8 cellular contexts compared by ENCODE assay signal in genomic region chr2:159921752-159922404, GRCh38. TPM values are rescaled to one million over a fixed set of nuclear protein-coding genes. Genes with fewer than 3 reads are reported as not detected.
DNase-seq lines count a peak whose midpoint lies in the region; ATAC-seq and TF ChIP-seq lines count a peak whose summit lies in the region.

No MANE protein-coding gene starts in this region.

- no peak for TF ChIP-seq EP300 in upper lobe of left lung (IDR thresholded peaks at IDR 0.05)

- ATAC-seq in GM18511 (IDR thresholded peaks at IDR 0.05; ENCODE audit: unreplicated experiment) (peak; percentile 93), HG02938 (IDR thresholded peaks at IDR 0.05; ENCODE audit: unreplicated experiment) (peak; percentile 86), upper lobe of left lung (ENCODE audit: low FRiP score in 2 of 2) (peak; percentile 83 to 87)

- H3K9me3 ChIP-seq in osteoblast (ENCODE audit: low read depth, low read length), result no peaks in the 10 kb centered on the region
- H3K9me3 ChIP-seq in upper lobe of left lung, result no peaks in the 10 kb centered on the region

- H4K20me1 ChIP-seq in osteoblast (ENCODE audit: insufficient read depth, low read length), result no peaks in the 10 kb centered on the region

- peak overlapping the region; percentile 27 for H3K4me2 ChIP-seq in osteoblast (ENCODE audit: insufficient read depth, low read length)

- H2AFZ ChIP-seq in osteoblast (ENCODE audit: low read length), result peak overlapping the region; percentile 69

- DNase-seq in NCI-H82 treated with DMSO at 0.1 percent for 48 hours (lab: John Stamatoyannopoulos, UW; ENCODE audit: unreplicated experiment), result peak; percentile 36
- peak; percentile 70 for DNase-seq in activated T-cell treated with anti-CD3 and anti-CD28 coated beads, Interleukin-2, amount 50 U/mL, for 1 hour
- peak; percentile 47 for DNase-seq in fibroblast of the aortic adventitia (ENCODE audit: low read depth)
- peak; percentile 59 for DNase-seq in osteoblast (ENCODE audit: insufficient read length, low spot score, missing footprints)
- DNase-seq in upper lobe of left lung, result peak; percentile 88

- TF ChIP-seq CTCF in 22Rv1 (IDR thresholded peaks at IDR 0.05) (peak; percentile 79), fibroblast of the aortic adventitia (IDR thresholded peaks at IDR 0.05; ENCODE audit: insufficient read depth, low read length) (peak; percentile 70), osteoblast (IDR thresholded peaks at IDR 0.05; ENCODE audit: extremely low read depth, low read depth, low read length) (peak; percentile 78), upper lobe of left lung (IDR thresholded peaks at IDR 0.05) (peak; percentile 62 to 78 (median 68))

- H3K4me3 ChIP-seq in fibroblast of the aortic adventitia (ENCODE audit: low read depth, low read length) (no peak overlapping the region), osteoblast (ENCODE audit: insufficient read depth, low read length) (no peak overlapping the region), upper lobe of left lung (no peak overlapping the region)

- H3K27ac ChIP-seq in 22Rv1 (no peak overlapping the region), osteoblast (ENCODE audit: low read depth, low read length) (no peak overlapping the region), upper lobe of left lung (no peak overlapping the region)

- WGBS in upper lobe of left lung, 2 donors, result 20 to 38% methylated on average over 8 to 17 of the region's 17 CpGs

- H3K27me3 ChIP-seq in osteoblast (ENCODE audit: insufficient read depth, low read length) (peaks cover 7% of the 10 kb centered on the region), upper lobe of left lung (no peaks in the 10 kb centered on the region)

- TF ChIP-seq POLR2A in upper lobe of left lung (IDR thresholded peaks at IDR 0.05), result no peak

- H3K79me2 ChIP-seq in osteoblast (ENCODE audit: insufficient read depth, low read length), result no peaks in the 10 kb centered on the region

- H3K36me3 ChIP-seq in osteoblast (ENCODE audit: insufficient read depth, low read length) (no peaks in the 10 kb centered on the region), upper lobe of left lung (no peaks in the 10 kb centered on the region)

- H3K4me1 ChIP-seq in osteoblast (ENCODE audit: insufficient read depth, low read length), result peaks cover 3% of the 10 kb centered on the region
- peaks cover 0 to 5% (median 3%) of the 10 kb centered on the region in 4 donors for H3K4me1 ChIP-seq in upper lobe of left lung

RNA-seq across cellular contexts. Expression of gene LY75, which starts 17.3 kb away (rescaled TPM):
- total RNA-seq in fibroblast of the aortic adventitia (ENCODE audit: low replicate concordance) (0.54 and 0.74 TPM in 2 replicates), osteoblast (4.4 and 5.1 TPM in 2 replicates), upper lobe of left lung (10 to 100 TPM in 5 of 6 donors, 1 to 10 TPM in 1; 4.9 to 20.5 (median 14.2) TPM)

Comparison
In these comparisons a context has a peak if more than half of its experiments do, and no peak if none do; other contexts are left out.
1. DNase-seq: peak in every context shown above with its lines; median percentile 88 in upper lobe of left lung; 70 in activated T-cell treated with anti-CD3 and anti-CD28 coated beads, Interleukin-2, amount 50 U/mL, for 1 hour; 59 in osteoblast; 47 in fibroblast of the aortic adventitia; 36 in NCI-H82 treated with DMSO at 0.1 percent for 48 hours.